Comparison of ENCODE assay signal across 33 cellular contexts in genomic region chr2:32941944-32942690, GRCh38. TPM values are rescaled to one million over a fixed set of nuclear protein-coding genes. Genes with fewer than 3 reads are reported as not detected.
DNase-seq lines count a peak whose midpoint lies in the region; ATAC-seq and TF ChIP-seq lines count a peak whose summit lies in the region.
"Had no signal": no experiment of that assay in that cellular context is flagged by ENCODE, and none has a peak within 500 bp of the region (broad histone marks: within the 10 kb centered on the region; RNA-seq: fewer than 3 reads in every experiment).

No MANE protein-coding gene starts in this region.

- H3K4me1 ChIP-seq in right atrium auricular region: no peaks in the 10 kb centered on the region
- peaks cover 60% of the 10 kb centered on the region for H3K4me1 ChIP-seq in OCI-LY1 (ENCODE audit: insufficient read depth, low read length, severe bottlenecking)
- peaks cover 0 to 7% (median 4%) of the 10 kb centered on the region in 4 donors for H3K4me1 ChIP-seq in esophagus muscularis mucosa
- H3K4me1 ChIP-seq in aorta (ENCODE audit: control insufficient read depth in 1 of 2, insufficient read depth in 2 of 2, low read length in 2 of 2): no peaks in the 10 kb centered on the region
- H3K4me1 ChIP-seq: ascending aorta, left lung, upper lobe of right lung had no signal

- ATAC-seq in Right ventricle myocardium superior (ENCODE audit: poor library complexity): no peak
- no peak for ATAC-seq in aorta (ENCODE audit: low FRiP score)
- ATAC-seq: left lung; stimulated activated effector memory CD8-positive, alpha-beta T cell treated with anti-CD3 and anti-CD28 coated beads, Interleukin-12 subunit alpha, Interleukin-12 subunit beta, amount 100 ng/mL, for 72 hours; upper lobe of right lung had no signal

- H3K9me2 ChIP-seq in OCI-LY1 (ENCODE audit: low read depth, low read length): no peaks in the 10 kb centered on the region

- 90% methylated on average over 8 of the region's 8 CpGs for WGBS in esophagus muscularis mucosa
- 86 to 89% methylated on average over 8 of the region's 8 CpGs for WGBS in aorta, 2 donors

- H2AFZ ChIP-seq in OCI-LY1 (ENCODE audit: low read length): no peak overlapping the region

- H3K9ac ChIP-seq in OCI-LY1 (ENCODE audit: low read length): peak overlapping the region; percentile 14

- 0 out of 2 replicates have a peak, but pooled peaks cover 9% of the 10 kb centered on the region for H3F3A ChIP-seq in OCI-LY1 (ENCODE audit: insufficient read depth, low read length)

- no peaks in the 10 kb centered on the region for H4K20me1 ChIP-seq in OCI-LY1 (ENCODE audit: insufficient read depth, low read length)

- TF ChIP-seq CTCF in right atrium auricular region (IDR thresholded peaks at IDR 0.05) (no peak), OCI-LY1 (IDR thresholded peaks at IDR 0.05; ENCODE audit: low read length) (no peak), esophagus muscularis mucosa (IDR thresholded peaks at IDR 0.05) (no peak)

- H3K4me2 ChIP-seq in OCI-LY1 (ENCODE audit: low read length): peak overlapping the region; percentile 3; the same call in 1 of the 2 replicates

- intact Hi-C loops in Right ventricle myocardium superior (cut with DNase I): no loop called here
- intact Hi-C loops in esophagus muscularis mucosa (cut with DNase I): loop anchor here (10.0 kb wide), 2 partner anchors 493 to 643 kb away; no protein-coding TSS in a partner anchor
- intact Hi-C loops in aorta (cut with DNase I): no loop called here

- H3K27me3 ChIP-seq in right atrium auricular region (no peaks in the 10 kb centered on the region), OCI-LY1 (ENCODE audit: insufficient read depth, low read length) (no peaks in the 10 kb centered on the region), esophagus muscularis mucosa (peaks cover 0 to 1% (median 0%) of the 10 kb centered on the region in 4 donors), aorta (ENCODE audit: control insufficient read depth in 1 of 2, insufficient read depth in 2 of 2, low read length in 1 of 2) (no peaks in the 10 kb centered on the region)
- H3K27me3 ChIP-seq: ascending aorta, cardiac muscle cell, Peyer's patch, upper lobe of right lung had no signal

- H3K9me3 ChIP-seq in right atrium auricular region (no peaks in the 10 kb centered on the region), OCI-LY1 (ENCODE audit: low read length) (no peaks in the 10 kb centered on the region), esophagus muscularis mucosa (no peaks in the 10 kb centered on the region), aorta (ENCODE audit: control insufficient read depth, low read length) (no peaks in the 10 kb centered on the region)
- H3K9me3 ChIP-seq: ascending aorta, left lung, Peyer's patch, upper lobe of right lung had no signal

- H3K4me3 ChIP-seq in right atrium auricular region (no peak overlapping the region), OCI-LY1 (ENCODE audit: low read depth, low read length, poor library complexity, severe bottlenecking) (no peak overlapping the region), esophagus muscularis mucosa (no peak overlapping the region), aorta (ENCODE audit: low read length in 2 of 2) (no peak overlapping the region)
- H3K4me3 ChIP-seq: ascending aorta, cardiac muscle cell, coronary artery, left lung, Peyer's patch, upper lobe of right lung had no signal

- peak overlapping the region; percentile 35 to 88 for H3K27ac ChIP-seq in right atrium auricular region
- H3K27ac ChIP-seq in OCI-LY1 (ENCODE audit: low read depth, low read length, poor library complexity, severe bottlenecking): peak overlapping the region; percentile 77
- no peak overlapping the region for H3K27ac ChIP-seq in esophagus muscularis mucosa (replicated peaks in 1 of 4)
- no peak overlapping the region for H3K27ac ChIP-seq in aorta (ENCODE audit: low read depth in 1 of 2, low read length in 2 of 2)
- H3K27ac ChIP-seq: ascending aorta, cardiac muscle cell, coronary artery, left lung, Peyer's patch, upper lobe of right lung had no signal

- H3K79me2 ChIP-seq in OCI-LY1 (ENCODE audit: insufficient read depth, low read length): no peaks in the 10 kb centered on the region; the same call in 1 of the 2 replicates

- TF ChIP-seq POLR2A in esophagus muscularis mucosa (IDR thresholded peaks at IDR 0.05; ENCODE audit: low read depth): no peak

- no peak for TF ChIP-seq EP300 in esophagus muscularis mucosa (IDR thresholded peaks at IDR 0.05)

- DNase-seq in right atrium auricular region (ENCODE audit: low spot score) (no peak), Right ventricle myocardium superior (no peak), esophagus muscularis mucosa (ENCODE audit: extremely low spot score) (peak; percentile 55), aorta (no peak), kidney tubule cell (ENCODE audit: low spot score) (no peak), NCI-H1436 (lab: John Stamatoyannopoulos, UW) (no peak)
- DNase-seq: activated CD4-positive, alpha-beta T cell treated with anti-CD3 and anti-CD28 coated beads, Interleukin-2, amount 50 U/mL, for 1 hour; activated gamma-delta T cell; activated naive CD8-positive, alpha-beta T cell treated with anti-CD3 and anti-CD28 coated beads, Interleukin-2, amount 10 ng/mL, durations not matched to agents 7 days and 5 days; activated T-cell treated with anti-CD3 and anti-CD28 coated beads, Interleukin-2, amount 50 U/mL, for 24 hours; AML-193; CD4-positive, CD25-positive, alpha-beta regulatory T cell; effector memory CD4-positive, alpha-beta T cell; EL; Kasumi-1; left lung; midbrain; MV-4-11; naive B cell; NCI-H146; NCI-H345; NCI-H69; occipital lobe; Peyer's patch; SIG-M5; substantia nigra; T1000; upper lobe of right lung had no signal

- H3K36me3 ChIP-seq in right atrium auricular region: no peaks in the 10 kb centered on the region
- H3K36me3 ChIP-seq in OCI-LY1 (ENCODE audit: insufficient read depth, low read length): no peaks in the 10 kb centered on the region; the same call in 1 of the 2 replicates
- no peaks in the 10 kb centered on the region for H3K36me3 ChIP-seq in esophagus muscularis mucosa
- H3K36me3 ChIP-seq in aorta (ENCODE audit: control insufficient read depth in 1 of 2, insufficient read depth in 2 of 2, low read length in 1 of 2): no peaks in the 10 kb centered on the region
- H3K36me3 ChIP-seq: ascending aorta, cardiac muscle cell, left lung, Peyer's patch, upper lobe of right lung had no signal

RNA-seq across cellular contexts. Expression of gene LTBP1, which starts 4.6 kb away (rescaled TPM):
- total RNA-seq in right atrium auricular region (100 to 1,000 TPM; 168 to 291 TPM), Right ventricle myocardium superior (79.9 TPM), esophagus muscularis mucosa (100 to 1,000 TPM; 254 to 465 (median 368) TPM), aorta (100 to 1,000 TPM; 551 to 573 TPM)
- polyA plus RNA-seq in aorta: 100 to 1,000 TPM; 107 to 539 TPM
- polyA plus RNA-seq: CD4-positive, CD25-positive, alpha-beta regulatory T cell had no signal

Comparison
In these comparisons a context has a peak if more than half of its experiments do, and no peak if none do; other contexts are left out.
1. H3K27ac ChIP-seq: peak in right atrium auricular region (2 of 2) and OCI-LY1 (single experiment); none in esophagus muscularis mucosa (0 of 4) and aorta (0 of 2).